In genomic region chr2:37871453-37872191, GRCh38 we compare ENCODE assay signal across 9 cellular contexts. TPM values are rescaled to one million over a fixed set of nuclear protein-coding genes. Genes with fewer than 3 reads are reported as not detected.
DNase-seq lines count a peak whose midpoint lies in the region; ATAC-seq and TF ChIP-seq lines count a peak whose summit lies in the region.
"Had no signal": no experiment of that assay in that cellular context is flagged by ENCODE, and none has a peak within 500 bp of the region (broad histone marks: within the 10 kb centered on the region; RNA-seq: fewer than 3 reads in every experiment).

No MANE protein-coding gene starts in this region.

- H3K36me3 Mint-ChIP-seq in activated CD4-positive, alpha-beta T cell treated with anti-CD3 and anti-CD28 coated beads, Interleukin-2, amount 10 ng/mL, durations not matched to agents 7 days and 5 days (ENCODE audit: low read depth): no peaks in the 10 kb centered on the region
- no peaks in the 10 kb centered on the region for H3K36me3 Mint-ChIP-seq in activated CD8-positive, alpha-beta T cell treated with anti-CD3 and anti-CD28 coated beads for 36 hours (ENCODE audit: low read depth)
- peaks cover 4% of the 10 kb centered on the region for H3K36me3 Mint-ChIP-seq in type B pancreatic cell

- POLR2A ChIA-PET in activated CD4-positive, alpha-beta T cell treated with anti-CD3 and anti-CD28 coated beads, Interleukin-2, amount 10 ng/mL, durations not matched to agents 7 days and 5 days (lab: Charles Lee): no interaction called here
- POLR2A ChIA-PET in activated CD8-positive, alpha-beta T cell treated with anti-CD3 and anti-CD28 coated beads for 36 hours (lab: Charles Lee): interaction anchor here (0.9 to 1.6 kb wide), 3 partner anchors 15 to 550 kb away, joined by 3 read pairs; no protein-coding TSS in a partner anchor

- peak overlapping the region; percentile 78 for H3K27ac Mint-ChIP-seq in activated CD4-positive, alpha-beta T cell treated with anti-CD3 and anti-CD28 coated beads, Interleukin-2, amount 10 ng/mL, durations not matched to agents 7 days and 5 days
- peak overlapping the region; percentile 100 for H3K27ac Mint-ChIP-seq in activated CD8-positive, alpha-beta T cell treated with anti-CD3 and anti-CD28 coated beads for 36 hours
- H3K27ac Mint-ChIP-seq in type B pancreatic cell: no peak overlapping the region

- H3K4me1 Mint-ChIP-seq in activated CD4-positive, alpha-beta T cell treated with anti-CD3 and anti-CD28 coated beads, Interleukin-2, amount 10 ng/mL, durations not matched to agents 7 days and 5 days: peaks cover 23% of the 10 kb centered on the region
- peaks cover 33% of the 10 kb centered on the region for H3K4me1 Mint-ChIP-seq in activated CD8-positive, alpha-beta T cell treated with anti-CD3 and anti-CD28 coated beads for 36 hours (ENCODE audit: low read depth)
- H3K4me1 Mint-ChIP-seq in type B pancreatic cell (ENCODE audit: unreplicated experiment): peaks cover 41% of the 10 kb centered on the region

- no peaks in the 10 kb centered on the region for H3K9me3 Mint-ChIP-seq in activated CD4-positive, alpha-beta T cell treated with anti-CD3 and anti-CD28 coated beads, Interleukin-2, amount 10 ng/mL, durations not matched to agents 7 days and 5 days
- no peaks in the 10 kb centered on the region for H3K9me3 Mint-ChIP-seq in activated CD8-positive, alpha-beta T cell treated with anti-CD3 and anti-CD28 coated beads for 36 hours
- H3K9me3 Mint-ChIP-seq in type B pancreatic cell: peaks cover 6% of the 10 kb centered on the region

- H3K4me3 ChIP-seq in mesodermal cell (ENCODE audit: extremely low read depth, insufficient read depth, low read length, poor library complexity, severe bottlenecking): no peak overlapping the region

- in situ Hi-C loops in KBM-7 (cut with MboI; ENCODE audit: low pct_unique_long_range_greater_than_20kb, low sequenced_read_pairs): no loop called here

- peak overlapping the region; percentile 36 for H3K27ac ChIP-seq in mesodermal cell (ENCODE audit: low read depth, low read length, severe bottlenecking)
- H3K27ac ChIP-seq: C4-2B had no signal

- DNase-seq in activated CD4-positive, alpha-beta T cell treated with anti-CD3 and anti-CD28 coated beads, Interleukin-2, amount 10 ng/mL, durations not matched to agents 7 days and 5 days: no peak
- no peak for DNase-seq in activated CD4-positive, alpha-beta T cell treated with anti-CD3 and anti-CD28 coated beads, Interleukin-2, amount 50 U/mL, for 1 hour
- DNase-seq in activated CD8-positive, alpha-beta T cell treated with anti-CD3 and anti-CD28 coated beads for 36 hours: no peak
- DNase-seq in type B pancreatic cell (ENCODE audit: extremely low spot score, unreplicated experiment) (no peak), KBM-7 (no peak)

- H3K27me3 Mint-ChIP-seq in activated CD4-positive, alpha-beta T cell treated with anti-CD3 and anti-CD28 coated beads, Interleukin-2, amount 10 ng/mL, durations not matched to agents 7 days and 5 days: no peaks in the 10 kb centered on the region
- H3K27me3 Mint-ChIP-seq in activated CD8-positive, alpha-beta T cell treated with anti-CD3 and anti-CD28 coated beads for 36 hours: peaks cover 2% of the 10 kb centered on the region
- H3K27me3 Mint-ChIP-seq in type B pancreatic cell: peaks cover 40% of the 10 kb centered on the region

- intact Hi-C loops in activated CD8-positive, alpha-beta T cell treated with anti-CD3 and anti-CD28 coated beads for 36 hours (cut with micrococcal nuclease): loop anchor here (5.0 to 10.0 kb wide), 4 partner anchors 39 to 327 kb away; no protein-coding TSS in a partner anchor

- H3K36me3 ChIP-seq in mesodermal cell (ENCODE audit: control insufficient read depth, insufficient read depth, low read length): no peaks in the 10 kb centered on the region

- ATAC-seq in HG02884 (IDR thresholded peaks at IDR 0.05; ENCODE audit: unreplicated experiment): peak; percentile 64
- peak; percentile 92 for ATAC-seq in activated CD8-positive, alpha-beta T cell treated with anti-CD3 and anti-CD28 coated beads for 36 hours
- no peak for ATAC-seq in GM18505 (IDR thresholded peaks at IDR 0.05; ENCODE audit: unreplicated experiment)

- 81 to 92% methylated on average over 3 of the region's 7 CpGs for WGBS in mesodermal cell (ENCODE audit: insufficient coverage in 2 of 2), 2 experiments

- H3K4me1 ChIP-seq in mesodermal cell (ENCODE audit: control insufficient read depth, insufficient read depth, low read length, poor library complexity, severe bottlenecking): peaks cover 24% of the 10 kb centered on the region

- CTCF ChIA-PET in activated CD4-positive, alpha-beta T cell treated with anti-CD3 and anti-CD28 coated beads, Interleukin-2, amount 10 ng/mL, durations not matched to agents 7 days and 5 days (lab: Charles Lee): interaction anchor here (0.6 to 1.6 kb wide), 7 partner anchors 9 to 39 kb away, joined by 3 to 5 read pairs (median 3); no protein-coding TSS in a partner anchor
- CTCF ChIA-PET in activated CD8-positive, alpha-beta T cell treated with anti-CD3 and anti-CD28 coated beads for 36 hours (lab: Charles Lee): interaction anchor here (0.7 to 10.7 kb wide), 7 partner anchors 20 to 478 kb away, joined by 3 to 184 read pairs (median 5); no protein-coding TSS in a partner anchor

- no peak for TF ChIP-seq POLR2A in GM18505 (IDR thresholded peaks at IDR 0.05; ENCODE audit: borderline replicate concordance, extremely low read depth, insufficient read depth, insufficient read length)

- H3K9me3 ChIP-seq in mesodermal cell (ENCODE audit: control insufficient read depth, low read length): no peaks in the 10 kb centered on the region

- H3K4me3 Mint-ChIP-seq in activated CD4-positive, alpha-beta T cell treated with anti-CD3 and anti-CD28 coated beads, Interleukin-2, amount 10 ng/mL, durations not matched to agents 7 days and 5 days: no peak overlapping the region
- peak overlapping the region; percentile 67 for H3K4me3 Mint-ChIP-seq in activated CD8-positive, alpha-beta T cell treated with anti-CD3 and anti-CD28 coated beads for 36 hours
- no peak overlapping the region for H3K4me3 Mint-ChIP-seq in type B pancreatic cell

- TF ChIP-seq CTCF in activated CD8-positive, alpha-beta T cell treated with anti-CD3 and anti-CD28 coated beads for 36 hours (IDR thresholded peaks at IDR 0.05): no peak
- no peak for TF ChIP-seq CTCF in type B pancreatic cell (conservative IDR thresholded peaks at IDR 0.05)

RNA-seq across cellular contexts. Expression of gene RMDN2, which starts 53.5 kb away (rescaled TPM):
- 1 to 10 TPM; 2.0 to 2.9 TPM for total RNA-seq in activated CD4-positive, alpha-beta T cell treated with anti-CD3 and anti-CD28 coated beads, Interleukin-2, amount 10 ng/mL, durations not matched to agents 7 days and 5 days
- 1 to 10 TPM; 1.4 to 2.6 TPM for total RNA-seq in activated CD8-positive, alpha-beta T cell treated with anti-CD3 and anti-CD28 coated beads for 36 hours
- polyA plus RNA-seq in mesodermal cell (2013, experiment 1 of 2): 3.9 TPM
- polyA plus RNA-seq in mesodermal cell (2013, experiment 2 of 2): 5.1 TPM
- total RNA-seq in type B pancreatic cell (ENCODE audit: low replicate concordance): 5.4 and 7.0 TPM in 2 replicates
